In the genomic region with DNA sequence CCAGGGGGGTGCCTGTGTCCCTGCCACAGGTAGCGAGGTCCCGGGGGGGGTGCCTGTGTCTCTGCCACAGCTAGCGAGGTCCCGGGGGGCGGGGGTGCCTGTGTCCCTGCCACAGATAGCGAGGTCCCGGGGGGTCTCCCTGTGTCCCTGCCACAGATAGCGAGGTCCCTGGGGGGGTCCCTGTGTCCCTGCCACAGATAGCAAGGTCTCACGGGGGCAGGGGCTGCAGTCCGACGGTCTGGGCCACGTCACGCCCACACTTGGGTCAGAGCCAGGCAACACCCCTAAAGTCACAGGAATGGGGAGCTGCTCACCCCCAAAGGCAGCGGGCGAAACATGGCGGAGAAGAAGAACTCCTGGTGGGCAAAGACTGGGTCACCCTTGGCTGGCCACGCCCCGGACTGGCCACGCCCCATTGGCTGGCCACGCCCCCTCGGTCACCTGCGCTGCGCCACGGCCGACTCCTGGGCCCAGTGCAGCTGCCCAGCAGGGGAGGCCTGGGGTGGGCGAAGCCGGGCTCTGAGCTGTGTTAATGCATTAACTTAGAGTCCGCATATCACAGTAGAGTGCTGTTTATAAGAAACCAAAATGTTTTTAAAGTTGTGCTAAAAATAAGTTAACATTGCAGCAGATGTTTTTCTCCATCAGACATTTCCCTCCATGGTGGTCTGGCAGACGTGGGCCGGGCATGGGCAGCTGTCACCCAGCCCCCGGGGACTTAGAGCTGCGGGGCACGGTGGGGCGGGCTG, we compare ENCODE assay signal across 1 cellular context.
TF ChIP-seq lines count a peak whose summit lies in the region.

No MANE protein-coding gene starts in this region.

TF ChIP-seq in H1, 55 proteins besides CTCF, POLR2A, EP300 and RAD21:
- TF ChIP-seq NRF1 (IDR thresholded peaks at IDR 0.05; ENCODE audit: low read depth, low read length) (no peak), ZNF274 (IDR thresholded peaks at IDR 0.05; ENCODE audit: borderline replicate concordance, extremely low read depth, low read length) (no peak), TBP (IDR thresholded peaks at IDR 0.05; ENCODE audit: low read depth, low read length) (no peak), SP4 (IDR thresholded peaks at IDR 0.05; ENCODE audit: low read length) (no peak), POU5F1 (IDR thresholded peaks at IDR 0.05; ENCODE audit: low read depth, low read length) (no peak), TCF12 (IDR thresholded peaks at IDR 0.05; ENCODE audit: low read depth, low read length) (no peak), CBX8 (IDR thresholded peaks at IDR 0.05; ENCODE audit: borderline replicate concordance, low read depth, low read length) (no peak)
TF ChIP-seq in H1: peak in this region for 0.
